Comparison of ENCODE assay signal across 8 cellular contexts in the genomic region with DNA sequence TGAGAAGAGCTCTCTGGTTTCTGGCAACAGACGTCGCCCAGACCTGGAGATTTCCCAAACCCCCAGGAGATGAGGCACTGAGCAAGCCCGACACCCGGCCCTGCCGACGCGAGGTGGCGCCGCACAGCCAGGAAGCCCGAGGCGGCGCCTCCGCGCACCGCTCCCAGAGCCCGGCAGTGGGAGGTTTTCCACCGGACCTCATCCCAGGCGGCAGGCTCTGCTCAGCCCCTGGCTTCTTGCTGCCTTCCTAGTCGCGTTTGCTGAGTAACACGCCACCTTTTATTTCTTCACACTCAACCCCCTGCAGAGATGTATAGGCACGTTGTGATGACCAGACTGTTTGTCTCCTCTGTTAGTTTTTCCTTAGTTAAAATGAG. TPM values are rescaled to one million over a fixed set of nuclear protein-coding genes. Genes with fewer than 3 reads are reported as not detected.
A peak's percentile ranks its signal among the peaks of the same experiment; 100 is the strongest.
DNase-seq lines count a peak whose midpoint lies in the region; ATAC-seq, FAIRE-seq and TF ChIP-seq lines count a peak whose summit lies in the region.

No MANE protein-coding gene starts in this region.

- H3K4me3 ChIP-seq in HUES48 (ENCODE audit: low read depth, low read length) (0 out of 2 replicates have a peak overlapping the region, but pooled peaks have one; percentile 34), H1 (ENCODE audit: extremely low read depth in 1 of 4, insufficient read depth in 2 of 4, low read depth in 3 of 4, low read length in 4 of 4) (no peak overlapping the region), lower lobe of right lung (no peak overlapping the region), tibial artery (no peak overlapping the region)

- no peak overlapping the region for H2BK12ac ChIP-seq in H1 (ENCODE audit: low read depth, low read length)

- CTCF ChIA-PET in RWPE1 (lab: Yijun Ruan, JAX) (interaction anchor here (0.6 to 4.7 kb wide), 10 partner anchors 9 to 1069 kb away, joined by 3 to 58 read pairs (median 4); no protein-coding TSS in a partner anchor), H1 (lab: Charles Lee; ENCODE audit: partially characterized antibody) (interaction anchor here (0.6 to 6.0 kb wide), 17 partner anchors 9 to 518 kb away, joined by 3 to 61 read pairs (median 4); no protein-coding TSS in a partner anchor)

- no peak overlapping the region for H3K9ac ChIP-seq in HUES48 (ENCODE audit: low read depth, low read length)
- no peak overlapping the region for H3K9ac ChIP-seq in H1 (replicated peaks in 1 of 4; ENCODE audit: extremely low read depth in 1 of 4, low read depth in 3 of 4, low read length in 3 of 4)

- peak; percentile 81 to 85 for TF ChIP-seq RAD21 in H1 (IDR thresholded peaks at IDR 0.05 in 1 of 2, conservative IDR thresholded peaks at IDR 0.05 in 1 of 2; ENCODE audit: low read depth in 2 of 2, low read length in 2 of 2)

- no peak overlapping the region for H3K56ac ChIP-seq in H1 (replicated peaks; ENCODE audit: insufficient read length, low read depth, low read length)

- no peak overlapping the region for H2BK20ac ChIP-seq in H1 (ENCODE audit: low read length)

- no peak for TF ChIP-seq EP300 in H1 (IDR thresholded peaks at IDR 0.05; ENCODE audit: borderline replicate concordance in 1 of 2, low read depth in 2 of 2, low read length in 2 of 2)

- no peak overlapping the region for H4K5ac ChIP-seq in H1 (ENCODE audit: insufficient read length, low read depth, low read length)

- intact Hi-C loops in lower lobe of right lung (cut with DNase I) (loop anchor here (10.0 kb wide), 1 partner anchor 271 kb away; no protein-coding TSS in a partner anchor), tibial artery (cut with DNase I; ENCODE audit: low total_unique reads) (loop anchor here (10.0 kb wide), 1 partner anchor 391 kb away; no protein-coding TSS in a partner anchor)

- peak overlapping the region; percentile 20 to 21 for H3K4me2 ChIP-seq in H1 (ENCODE audit: insufficient read depth in 1 of 2, low read depth in 2 of 2, low read length in 2 of 2)

- POLR2A ChIA-PET in RWPE1 (lab: Yijun Ruan, JAX; ENCODE audit: low non-redundant PET): no interaction called here
- POLR2A ChIA-PET in H1 (lab: Charles Lee; ENCODE audit: partially characterized antibody): no interaction called here

- H3K36me3 ChIP-seq in HUES48 (ENCODE audit: control insufficient read depth, insufficient read depth, low read length) (no peaks in the 10 kb centered on the region), H1 (ENCODE audit: control insufficient read depth in 2 of 4, insufficient read depth in 4 of 4, low read length in 3 of 4) (no peaks in the 10 kb centered on the region), lower lobe of right lung (no peaks in the 10 kb centered on the region), tibial artery (no peaks in the 10 kb centered on the region)

- H4K20me1 ChIP-seq in H1 (replicated peaks in 1 of 2; ENCODE audit: control insufficient read depth in 1 of 2, insufficient read depth in 2 of 2, low read length in 2 of 2): no peaks in the 10 kb centered on the region

- FAIRE-seq in H1 (lab: Jason Lieb, UNC): peak; percentile 28

- no peak overlapping the region for H3K14ac ChIP-seq in H1 (ENCODE audit: insufficient read length)

- no peak overlapping the region for H2BK5ac ChIP-seq in H1 (ENCODE audit: low read depth, low read length)

- H4K8ac ChIP-seq in H1 (ENCODE audit: extremely low read depth, insufficient read depth, low read length): no peak overlapping the region

- peak; percentile 84 to 87 for ATAC-seq in lower lobe of right lung

- no peak overlapping the region for H4K91ac ChIP-seq in H1 (replicated peaks; ENCODE audit: insufficient read length, low read length)

- no peak overlapping the region for H2AK5ac ChIP-seq in H1 (ENCODE audit: low read depth, low read length)

- TF ChIP-seq CTCF in RWPE1 (conservative IDR thresholded peaks at IDR 0.05; ENCODE audit: low read depth) (peak; percentile 86), H1 (IDR thresholded peaks at IDR 0.05; ENCODE audit: control extremely low read depth in 1 of 3, insufficient read depth in 1 of 3, low read depth in 1 of 3, low read length in 3 of 3) (peak; percentile 75 to 96 (median 77)), lower lobe of right lung (IDR thresholded peaks at IDR 0.05) (peak; percentile 67), tibial artery (IDR thresholded peaks at IDR 0.05) (peak; percentile 47 to 54)

- no peak for TF ChIP-seq POLR2A in H1 (IDR thresholded peaks at IDR 0.05; ENCODE audit: control extremely low read depth in 1 of 2, low read depth in 2 of 2, low read length in 2 of 2)

- H3K23me2 ChIP-seq in H1 (ENCODE audit: low read depth, low read length): no peaks in the 10 kb centered on the region

- no peak overlapping the region for H3K18ac ChIP-seq in H1 (ENCODE audit: extremely low read depth, low read length)

- H2BK15ac ChIP-seq in H1 (ENCODE audit: low read length): peak overlapping the region; percentile 85; the same call in 1 of the 2 replicates

- H2BK120ac ChIP-seq in H1 (replicated peaks; ENCODE audit: low read depth, low read length): no peak overlapping the region

- H3K79me1 ChIP-seq in H1 (ENCODE audit: low read depth, low read length): no peaks in the 10 kb centered on the region

- H2AFZ ChIP-seq in H1 (ENCODE audit: low read length): no peak overlapping the region

- H3K23ac ChIP-seq in H1 (ENCODE audit: insufficient read length): no peak overlapping the region

- no peak overlapping the region for H3K27ac ChIP-seq in HUES48 (ENCODE audit: low read depth, low read length)
- no peak overlapping the region for H3K27ac ChIP-seq in RWPE1
- no peak overlapping the region for H3K27ac ChIP-seq in H1 (ENCODE audit: low read depth, low read length)
- H3K27ac ChIP-seq in lower lobe of right lung: no peak overlapping the region
- no peak overlapping the region for H3K27ac ChIP-seq in tibial artery

- WGBS in H1 (ENCODE audit: extremely low coverage in 1 of 2, insufficient coverage in 1 of 2, insufficient read length in 1 of 2, insufficient replicate concordance in 2 of 2, low coverage in 1 of 2, low lambda C conversion rate in 2 of 2, missing lambda C conversion rate in 1 of 2), 2 experiments: 6% methylated on average over 22 of the region's 22 CpGs; no CpG with 5 or more reads in 1 of the 2 experiments

- H3K79me2 ChIP-seq in H1 (ENCODE audit: control insufficient read depth in 1 of 2, insufficient read depth in 2 of 2, low read length in 2 of 2): no peaks in the 10 kb centered on the region

- peak; percentile 87 for DNase-seq in ELF-1 (ENCODE audit: low read depth, low spot score)
- DNase-seq in RWPE1 (ENCODE audit: low spot score): peak; percentile 85
- peak; percentile 70 to 87 for DNase-seq in H1 (ENCODE audit: low read depth in 1 of 2, low spot score in 2 of 2)
- DNase-seq in lower lobe of right lung: peak; percentile 76
- DNase-seq in tibial artery: peak; percentile 48 to 76
- DNase-seq in activated effector memory CD4-positive, alpha-beta T cell treated with anti-CD3 and anti-CD28 coated beads, Interleukin-2, amount 50 U/mL, for 16 hours: no peak
- no peak for DNase-seq in activated CD8-positive, alpha-beta memory T cell treated with anti-CD3 and anti-CD28 coated beads, Interleukin-2, amount 50 U/mL, for 4 hours

- H3K27me3 ChIP-seq in HUES48 (ENCODE audit: control insufficient read depth, insufficient read depth, low read length) (peaks cover 10% of the 10 kb centered on the region; the same call in 1 of the 2 replicates), H1 (replicated peaks in 1 of 4; ENCODE audit: control insufficient read depth in 3 of 4, extremely low read depth in 1 of 4, insufficient read depth in 3 of 4, low read length in 3 of 4) (peaks cover 0 to 2% (median 0%) of the 10 kb centered on the region in 4 experiments; a peak in 2 of 7 replicates), lower lobe of right lung (ENCODE audit: low read depth) (peaks cover 38% of the 10 kb centered on the region), tibial artery (peaks cover 0 to 55% of the 10 kb centered on the region in 2 donors)

- H3K4me1 ChIP-seq in HUES48 (ENCODE audit: control insufficient read depth, insufficient read depth, low read length) (peaks cover 3% of the 10 kb centered on the region), H1 (replicated peaks in 1 of 4; ENCODE audit: control insufficient read depth in 3 of 4, insufficient read depth in 4 of 4, low read length in 3 of 4) (peaks cover 0 to 2% (median 0%) of the 10 kb centered on the region in 4 experiments; a peak in 1 of 7 replicates), lower lobe of right lung (peaks cover 6% of the 10 kb centered on the region), tibial artery (peaks cover 0 to 11% (median 6%) of the 10 kb centered on the region in 4 donors)

- H3K9me3 ChIP-seq in HUES48 (ENCODE audit: control insufficient read depth, insufficient read depth, low read length) (no peaks in the 10 kb centered on the region), H1 (ENCODE audit: insufficient read depth in 2 of 2, low read depth in 1 of 2, low read length in 1 of 2) (no peaks in the 10 kb centered on the region), lower lobe of right lung (no peaks in the 10 kb centered on the region), tibial artery (no peaks in the 10 kb centered on the region)

- no peak overlapping the region for H3K4ac ChIP-seq in H1 (replicated peaks; ENCODE audit: insufficient read length, low read depth, low read length)

TF ChIP-seq in H1, 55 proteins besides CTCF, POLR2A, EP300 and RAD21 (continues in another document):
- TF ChIP-seq PHF8 (conservative IDR thresholded peaks at IDR 0.05; ENCODE audit: low read depth, low read length) (no peak), TBP (IDR thresholded peaks at IDR 0.05; ENCODE audit: low read depth, low read length) (peak; percentile 78; the same call in 1 of the 2 replicates), TAF7 (optimal IDR thresholded peaks at IDR 0.05; ENCODE audit: borderline replicate concordance, low read depth, low read length) (peak; percentile 41), FOSL1 (IDR thresholded peaks at IDR 0.05; ENCODE audit: insufficient read depth, low read depth, low read length) (no peak), YY1 (IDR thresholded peaks at IDR 0.05; ENCODE audit: low read depth, low read length) (0 out of 2 replicates have a peak, but pooled peaks have one; percentile 65), GABPA (IDR thresholded peaks at IDR 0.05; ENCODE audit: borderline replicate concordance, insufficient read depth, low read length) (peak; percentile 73; the same call in 1 of the 2 replicates), SP1 (IDR thresholded peaks at IDR 0.05; ENCODE audit: low read depth, low read length) (0 out of 2 replicates have a peak, but pooled peaks have one; percentile 20)

RNA-seq across cellular contexts. Expression of a gene that starts 56.3 kb away (rescaled TPM):
- 3.7 and 3.8 TPM in 2 replicates for total RNA-seq in H1 (2021; fragmentation: NEBNext Ultra II Directional; extraction: Animal tissue kit (Norgen Biotek cat#: 25700))
- 3.5 TPM in 2 replicates for polyA plus RNA-seq in H1 (2011; rRNA removed)
- polyA plus RNA-seq in H1 (2011; cell fraction: cytosol; rRNA removed): 5.8 TPM
- polyA plus RNA-seq in H1 (2011; cell fraction: nucleus; rRNA removed): 3.7 TPM
- 2.4 to 3.8 TPM (median 3.4 TPM) in 4 replicates for polyA plus RNA-seq in H1 (2012, experiment 1 of 2)
- 0.34 TPM for polyA plus RNA-seq in H1 (2012, experiment 2 of 2)
- polyA plus RNA-seq in H1 (2013, experiment 1 of 2): 2.2 TPM
- 2.2 TPM for polyA plus RNA-seq in H1 (2013, experiment 2 of 2)
- polyA minus RNA-seq in H1 (2011; rRNA and poly(A)+ RNA removed): 4.4 and 5.6 TPM in 2 replicates
- 3.7 TPM for polyA minus RNA-seq in H1 (2011; cell fraction: cytosol; rRNA and poly(A)+ RNA removed)
- 3.9 TPM for polyA minus RNA-seq in H1 (2011; cell fraction: nucleus; rRNA and poly(A)+ RNA removed)
- total RNA-seq in lower lobe of right lung: 52.8 TPM

Comparison
In these comparisons a context has a peak if more than half of its experiments do, and no peak if none do; other contexts are left out.
1. DNase-seq: peak in ELF-1 (single experiment), RWPE1 (single experiment), H1 (2 of 2), lower lobe of right lung (single experiment) and tibial artery (2 of 2); none in activated effector memory CD4-positive, alpha-beta T cell treated with anti-CD3 and anti-CD28 coated beads, Interleukin-2, amount 50 U/mL, for 16 hours (single experiment) and activated CD8-positive, alpha-beta memory T cell treated with anti-CD3 and anti-CD28 coated beads, Interleukin-2, amount 50 U/mL, for 4 hours (single experiment).
2. RNA of a gene that starts 56.3 kb away (total RNA-seq): 52.8 TPM in lower lobe of right lung (single experiment); 3.7 to 3.8 TPM in H1; every median in the first group is over 10 times any median in the second.
3. Peak in every context shown above with its lines, with median percentiles within 50 percentile points of each other: CTCF ChIP-seq.